Comparison of ENCODE assay signal across 15 cellular contexts in the genomic region with DNA sequence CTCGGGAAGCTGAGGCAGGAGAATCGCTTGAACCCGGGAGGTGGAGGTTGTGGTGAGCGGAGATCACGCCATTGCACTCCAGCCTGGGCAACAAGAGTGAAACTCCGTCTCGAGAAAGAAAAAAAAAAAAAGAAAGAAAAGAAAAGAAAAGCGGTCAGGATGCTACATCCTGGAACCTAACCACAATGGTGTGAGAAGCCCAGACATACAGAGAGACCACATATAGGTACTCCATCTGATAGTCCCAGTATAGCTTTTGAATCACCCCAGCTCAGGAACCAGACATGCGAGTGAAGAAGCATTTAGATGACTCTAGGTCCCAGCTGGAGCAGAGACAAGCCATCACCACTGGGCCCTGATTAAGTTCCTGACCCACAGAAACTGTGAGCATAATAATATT. TPM values are rescaled to one million over a fixed set of nuclear protein-coding genes. Genes with fewer than 3 reads are reported as not detected.
DNase-seq lines count a peak whose midpoint lies in the region; ATAC-seq and TF ChIP-seq lines count a peak whose summit lies in the region.
"Had no signal": no experiment of that assay in that cellular context is flagged by ENCODE, and none has a peak within 500 bp of the region (broad histone marks: within the 10 kb centered on the region; RNA-seq: fewer than 3 reads in every experiment).

No MANE protein-coding gene starts in this region.

- no peaks in the 10 kb centered on the region for H3K27me3 Mint-ChIP-seq in activated CD4-positive, alpha-beta memory T cell treated with anti-CD3 and anti-CD28 coated beads for 36 hours
- peaks cover 17 to 23% (median 21%) of the 10 kb centered on the region in 3 donors for H3K27me3 Mint-ChIP-seq in immature natural killer cell (ENCODE audit: low read depth in 3 of 3)
- peaks cover 41% of the 10 kb centered on the region for H3K27me3 Mint-ChIP-seq in nephron progenitor cell (ENCODE audit: low read depth, poor library complexity)

- H3K4me1 Mint-ChIP-seq in activated CD4-positive, alpha-beta memory T cell treated with anti-CD3 and anti-CD28 coated beads for 36 hours (ENCODE audit: low read depth) = peaks cover 17% of the 10 kb centered on the region
- H3K4me1 Mint-ChIP-seq in immature natural killer cell (peaks cover 50 to 66% of the 10 kb centered on the region in 2 donors), nephron progenitor cell (peaks cover 16% of the 10 kb centered on the region)

- H3K27ac Mint-ChIP-seq in activated naive CD4-positive, alpha-beta T cell treated with anti-CD3 and anti-CD28 coated beads, Interleukin-2, amount 50 U/mL, for 72 hours = no peak overlapping the region
- H3K27ac Mint-ChIP-seq in activated CD4-positive, alpha-beta memory T cell treated with anti-CD3 and anti-CD28 coated beads for 36 hours = no peak overlapping the region
- peak overlapping the region; percentile 84 to 97 (median 90) for H3K27ac Mint-ChIP-seq in immature natural killer cell
- H3K27ac Mint-ChIP-seq in nephron progenitor cell = no peak overlapping the region
- H3K27ac Mint-ChIP-seq: HFFc6 had no signal

- no peaks in the 10 kb centered on the region for H3K9me3 Mint-ChIP-seq in activated naive CD4-positive, alpha-beta T cell treated with anti-CD3 and anti-CD28 coated beads, Interleukin-2, amount 50 U/mL, for 72 hours
- H3K9me3 Mint-ChIP-seq in activated CD4-positive, alpha-beta memory T cell treated with anti-CD3 and anti-CD28 coated beads for 36 hours = no peaks in the 10 kb centered on the region
- H3K9me3 Mint-ChIP-seq in immature natural killer cell (no peaks in the 10 kb centered on the region), nephron progenitor cell (no peaks in the 10 kb centered on the region)
- H3K9me3 Mint-ChIP-seq: HFFc6 had no signal

- H3K4me3 Mint-ChIP-seq in activated CD4-positive, alpha-beta memory T cell treated with anti-CD3 and anti-CD28 coated beads for 36 hours = no peak overlapping the region
- H3K4me3 Mint-ChIP-seq in immature natural killer cell = peak overlapping the region; percentile 56 to 86 (median 76)
- H3K4me3 Mint-ChIP-seq in nephron progenitor cell = no peak overlapping the region
- H3K4me3 Mint-ChIP-seq: CD4-positive, CD25-positive, alpha-beta regulatory T cell; HFFc6 had no signal

- intact Hi-C loops in activated CD4-positive, alpha-beta memory T cell treated with anti-CD3 and anti-CD28 coated beads for 36 hours (cut with micrococcal nuclease) = no loop called here

- ATAC-seq in activated naive CD4-positive, alpha-beta T cell treated with anti-CD3 and anti-CD28 coated beads, Interleukin-2, amount 50 U/mL, for 72 hours = peak; percentile 76 to 78
- ATAC-seq in GM21423 (IDR thresholded peaks at IDR 0.05; ENCODE audit: unreplicated experiment) = no peak

- CTCF ChIA-PET in activated CD4-positive, alpha-beta memory T cell treated with anti-CD3 and anti-CD28 coated beads for 36 hours (lab: Charles Lee) = interaction anchor here (1.0 kb wide), 1 partner anchor 15 kb away, joined by 3 read pairs; no protein-coding TSS in a partner anchor

- peak in 1 of 2 donors; percentile 40 for DNase-seq in activated naive CD4-positive, alpha-beta T cell treated with anti-CD3 and anti-CD28 coated beads, Interleukin-2, amount 50 U/mL, for 72 hours (ENCODE audit: low spot score in 2 of 2)
- DNase-seq in activated naive CD4-positive, alpha-beta T cell treated with anti-CD3 and anti-CD28 coated beads, Interleukin-2, amount 50 U/mL, for 16 hours = no peak
- peak; percentile 30 for DNase-seq in activated CD4-positive, alpha-beta memory T cell treated with anti-CD3 and anti-CD28 coated beads for 36 hours
- DNase-seq in immature natural killer cell = peak; percentile 72 to 75 (median 74)
- DNase-seq in NCI-H1417 treated with DMSO at 0.1 percent for 48 hours (lab: John Stamatoyannopoulos, UW) = no peak
- no peak for DNase-seq in nephron progenitor cell
- DNase-seq: ACHN; CD4-positive, CD25-positive, alpha-beta regulatory T cell; HFFc6; MG63; NCI-H1105; NCI-H187; NCI-H69 had no signal

- POLR2A ChIA-PET in activated CD4-positive, alpha-beta memory T cell treated with anti-CD3 and anti-CD28 coated beads for 36 hours (lab: Charles Lee) = no interaction called here

- TF ChIP-seq CTCF in nephron progenitor cell (IDR thresholded peaks at IDR 0.05) = no peak

- no peaks in the 10 kb centered on the region for H3K36me3 Mint-ChIP-seq in activated naive CD4-positive, alpha-beta T cell treated with anti-CD3 and anti-CD28 coated beads, Interleukin-2, amount 50 U/mL, for 72 hours
- H3K36me3 Mint-ChIP-seq in activated CD4-positive, alpha-beta memory T cell treated with anti-CD3 and anti-CD28 coated beads for 36 hours = no peaks in the 10 kb centered on the region
- H3K36me3 Mint-ChIP-seq in immature natural killer cell = no peaks in the 10 kb centered on the region
- H3K36me3 Mint-ChIP-seq in nephron progenitor cell (ENCODE audit: low read depth) = no peaks in the 10 kb centered on the region
- H3K36me3 Mint-ChIP-seq: CD4-positive, CD25-positive, alpha-beta regulatory T cell had no signal

RNA-seq across cellular contexts. Expression of a gene that starts 3.2 kb away (rescaled TPM):
- total RNA-seq in activated naive CD4-positive, alpha-beta T cell treated with anti-CD3 and anti-CD28 coated beads, Interleukin-2, amount 50 U/mL, for 72 hours = 1 to 10 TPM in 1 of 2 donors, not detected in 1; 1.8 TPM
- total RNA-seq in activated CD4-positive, alpha-beta memory T cell treated with anti-CD3 and anti-CD28 coated beads for 36 hours = 1 to 10 TPM; 1.2 to 1.6 TPM
- 1 to 10 TPM; 2.2 to 4.8 (median 2.3) TPM for polyA plus RNA-seq in immature natural killer cell
- total RNA-seq: CD4-positive, CD25-positive, alpha-beta regulatory T cell; H4; HFFc6 had no signal
- polyA plus RNA-seq: CD4-positive, CD25-positive, alpha-beta regulatory T cell had no signal

RNA-seq across cellular contexts. Expression of a gene that starts 21.3 kb away (rescaled TPM):
- 10 to 100 TPM in 1 of 2 donors, 1 to 10 TPM in 1; 5.3 to 11.2 TPM for total RNA-seq in activated naive CD4-positive, alpha-beta T cell treated with anti-CD3 and anti-CD28 coated beads, Interleukin-2, amount 50 U/mL, for 72 hours
- total RNA-seq in activated CD4-positive, alpha-beta memory T cell treated with anti-CD3 and anti-CD28 coated beads for 36 hours = 1 to 10 TPM; 6.4 to 6.5 TPM
- 10 to 100 TPM in 1 of 3 donors, 1 to 10 TPM in 2; 4.8 to 16.0 (median 5.4) TPM for polyA plus RNA-seq in immature natural killer cell

RNA-seq across cellular contexts. Expression of a gene that starts 31.2 kb away (rescaled TPM):
- under 1 TPM in 1 of 2 donors, not detected in 1; 0.35 TPM for total RNA-seq in activated naive CD4-positive, alpha-beta T cell treated with anti-CD3 and anti-CD28 coated beads, Interleukin-2, amount 50 U/mL, for 72 hours
- not detected for total RNA-seq in activated CD4-positive, alpha-beta memory T cell treated with anti-CD3 and anti-CD28 coated beads for 36 hours
- polyA plus RNA-seq in immature natural killer cell = not detected
- total RNA-seq: CD4-positive, CD25-positive, alpha-beta regulatory T cell; H4; HFFc6 had no signal
- polyA plus RNA-seq: CD4-positive, CD25-positive, alpha-beta regulatory T cell had no signal

RNA-seq across cellular contexts. Expression of a gene that starts 36.4 kb away (rescaled TPM):
- total RNA-seq in activated naive CD4-positive, alpha-beta T cell treated with anti-CD3 and anti-CD28 coated beads, Interleukin-2, amount 50 U/mL, for 72 hours = 100 to 1,000 TPM; 315 to 372 TPM
- 100 to 1,000 TPM; 393 to 415 TPM for total RNA-seq in activated CD4-positive, alpha-beta memory T cell treated with anti-CD3 and anti-CD28 coated beads for 36 hours
- polyA plus RNA-seq in immature natural killer cell = 1,000 to 10,000 TPM in 2 of 3 donors, 100 to 1,000 TPM in 1; 990 to 1,609 (median 1,254) TPM

RNA-seq across cellular contexts. Expression of a gene that starts 42.8 kb away (rescaled TPM):
- total RNA-seq in activated naive CD4-positive, alpha-beta T cell treated with anti-CD3 and anti-CD28 coated beads, Interleukin-2, amount 50 U/mL, for 72 hours = 10 to 100 TPM; 42.1 to 56.1 TPM
- total RNA-seq in activated CD4-positive, alpha-beta memory T cell treated with anti-CD3 and anti-CD28 coated beads for 36 hours = 10 to 100 TPM; 49.4 to 51.3 TPM
- 10 to 100 TPM in 1 of 3 donors, 1 to 10 TPM in 2; 2.9 to 17.8 (median 3.9) TPM for polyA plus RNA-seq in immature natural killer cell

Comparison
In these comparisons a context has a peak if more than half of its experiments do, and no peak if none do; other contexts are left out.
1. DNase-seq: peak in activated CD4-positive, alpha-beta memory T cell treated with anti-CD3 and anti-CD28 coated beads for 36 hours (single experiment) and immature natural killer cell (3 of 3); none in activated naive CD4-positive, alpha-beta T cell treated with anti-CD3 and anti-CD28 coated beads, Interleukin-2, amount 50 U/mL, for 16 hours (single experiment), NCI-H1417 treated with DMSO at 0.1 percent for 48 hours (single experiment) and nephron progenitor cell (single experiment).
2. H3K27ac Mint-ChIP-seq: peak in immature natural killer cell (6 of 6); none in activated naive CD4-positive, alpha-beta T cell treated with anti-CD3 and anti-CD28 coated beads, Interleukin-2, amount 50 U/mL, for 72 hours (0 of 2), activated CD4-positive, alpha-beta memory T cell treated with anti-CD3 and anti-CD28 coated beads for 36 hours (single experiment) and nephron progenitor cell (single experiment).
3. H3K4me3 Mint-ChIP-seq: peak in immature natural killer cell (5 of 5); none in activated CD4-positive, alpha-beta memory T cell treated with anti-CD3 and anti-CD28 coated beads for 36 hours (single experiment) and nephron progenitor cell (single experiment).